ENCODE assay signal across 1 cellular context in the genomic region with DNA sequence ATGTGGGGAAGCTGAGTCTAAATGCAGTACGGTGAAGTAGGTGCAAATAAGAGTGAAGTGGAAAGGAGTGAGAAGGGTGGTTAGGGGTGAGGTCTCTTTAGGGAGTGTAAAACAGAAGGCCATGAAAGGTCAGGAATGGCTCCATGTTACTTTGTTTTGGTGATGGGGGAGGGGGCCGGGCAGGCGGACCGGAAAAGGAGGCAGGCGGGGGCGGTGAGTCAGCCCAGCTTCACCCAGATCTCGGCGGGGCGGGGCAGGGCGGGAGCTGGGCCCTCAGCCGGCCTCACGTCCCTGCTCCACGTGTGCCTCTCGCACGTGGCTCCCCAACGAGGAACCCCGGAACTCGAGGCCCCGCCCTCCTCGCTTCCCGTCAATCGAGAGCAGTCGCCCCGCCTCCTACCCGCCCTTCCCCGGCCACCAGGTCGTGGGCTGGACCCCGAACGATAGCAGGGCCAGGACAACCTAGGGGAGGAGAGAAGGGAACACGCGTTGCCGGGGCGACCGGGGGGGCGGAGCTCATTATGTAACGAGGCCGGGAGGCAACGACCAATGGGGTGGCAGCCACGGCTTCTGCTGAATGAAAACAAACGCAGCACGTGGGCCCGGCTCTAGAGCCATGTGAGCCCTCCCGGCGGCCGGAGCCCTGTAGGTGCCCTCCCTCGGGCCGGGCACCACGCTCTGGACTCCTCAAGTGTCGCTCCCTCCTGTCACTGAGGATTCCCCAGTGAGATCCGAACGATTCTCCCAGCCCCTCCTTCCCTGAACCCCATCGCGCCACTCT.
TF ChIP-seq lines count a peak whose summit lies in the region.

No MANE protein-coding gene starts in this region.

TF ChIP-seq in HepG2, 621 proteins besides CTCF, POLR2A, EP300 and RAD21 (continued from another document and continues in another):
- TF ChIP-seq SIN3B (IDR thresholded peaks at IDR 0.05; ENCODE audit: low read length) (no peak; the same call in 1 of the 2 replicates), RCOR2 (CRISPR knock-in tag; IDR thresholded peaks at IDR 0.05) (peak; percentile 75; the same call in 1 of the 2 replicates), NRL (CRISPR knock-in tag; IDR thresholded peaks at IDR 0.05; ENCODE audit: borderline replicate concordance) (peak; percentile 90), NR2F6 (IDR thresholded peaks at IDR 0.05) (peak; percentile 75), NR2F6 (CRISPR knock-in tag; IDR thresholded peaks at IDR 0.05) (peak; percentile 96), SNAPC2 (CRISPR knock-in tag; IDR thresholded peaks at IDR 0.05) (peak; percentile 42), TBL1XR1 (IDR thresholded peaks at IDR 0.05; ENCODE audit: borderline replicate concordance, low read length, partially characterized antibody) (peak; percentile 74), POGZ (CRISPR knock-in tag; IDR thresholded peaks at IDR 0.05) (peak; percentile 83), ZNF333 (CRISPR knock-in tag; IDR thresholded peaks at IDR 0.05; ENCODE audit: borderline replicate concordance) (peak; percentile 91; the same call in 1 of the 2 replicates), JUNB (CRISPR knock-in tag; IDR thresholded peaks at IDR 0.05; ENCODE audit: borderline replicate concordance) (peak; percentile 67; the same call in 1 of the 2 replicates), SATB2 (CRISPR knock-in tag; IDR thresholded peaks at IDR 0.05) (peak; percentile 83), HOXA3 (CRISPR knock-in tag; IDR thresholded peaks at IDR 0.05) (peak; percentile 96), SMAD3 (CRISPR knock-in tag; IDR thresholded peaks at IDR 0.05) (peak; percentile 93; the same call in 1 of the 2 replicates), ZNF572 (CRISPR knock-in tag; IDR thresholded peaks at IDR 0.05) (0 out of 2 replicates have a peak, but pooled peaks have one; percentile 16), ZKSCAN8 (CRISPR knock-in tag; IDR thresholded peaks at IDR 0.05; ENCODE audit: borderline replicate concordance) (peak; percentile 98), NR2C2 (CRISPR knock-in tag; IDR thresholded peaks at IDR 0.05; ENCODE audit: borderline replicate concordance) (peak; percentile 77), ZNF776 (CRISPR knock-in tag; IDR thresholded peaks at IDR 0.05) (peak; percentile 84; the same call in 1 of the 2 replicates), ZSCAN31 (CRISPR knock-in tag; IDR thresholded peaks at IDR 0.05; ENCODE audit: low read depth) (peak; percentile 98)
- TF ChIP-seq, protein P1, sequence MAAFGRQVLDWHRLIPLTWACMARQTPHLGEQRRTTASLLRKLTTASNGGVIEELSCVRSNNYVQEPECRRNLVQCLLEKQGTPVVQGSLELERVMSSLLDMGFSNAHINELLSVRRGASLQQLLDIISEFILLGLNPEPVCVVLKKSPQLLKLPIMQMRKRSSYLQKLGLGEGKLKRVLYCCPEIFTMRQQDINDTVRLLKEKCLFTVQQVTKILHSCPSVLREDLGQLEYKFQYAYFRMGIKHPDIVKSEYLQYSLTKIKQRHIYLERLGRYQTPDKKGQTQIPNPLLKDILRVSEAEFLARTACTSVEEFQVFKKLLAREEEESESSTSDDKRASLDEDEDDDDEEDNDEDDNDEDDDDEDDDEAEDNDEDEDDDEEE (CRISPR knock-in tag; IDR thresholded peaks at IDR 0.05): peak; percentile 98
- TF ChIP-seq, protein P2, sequence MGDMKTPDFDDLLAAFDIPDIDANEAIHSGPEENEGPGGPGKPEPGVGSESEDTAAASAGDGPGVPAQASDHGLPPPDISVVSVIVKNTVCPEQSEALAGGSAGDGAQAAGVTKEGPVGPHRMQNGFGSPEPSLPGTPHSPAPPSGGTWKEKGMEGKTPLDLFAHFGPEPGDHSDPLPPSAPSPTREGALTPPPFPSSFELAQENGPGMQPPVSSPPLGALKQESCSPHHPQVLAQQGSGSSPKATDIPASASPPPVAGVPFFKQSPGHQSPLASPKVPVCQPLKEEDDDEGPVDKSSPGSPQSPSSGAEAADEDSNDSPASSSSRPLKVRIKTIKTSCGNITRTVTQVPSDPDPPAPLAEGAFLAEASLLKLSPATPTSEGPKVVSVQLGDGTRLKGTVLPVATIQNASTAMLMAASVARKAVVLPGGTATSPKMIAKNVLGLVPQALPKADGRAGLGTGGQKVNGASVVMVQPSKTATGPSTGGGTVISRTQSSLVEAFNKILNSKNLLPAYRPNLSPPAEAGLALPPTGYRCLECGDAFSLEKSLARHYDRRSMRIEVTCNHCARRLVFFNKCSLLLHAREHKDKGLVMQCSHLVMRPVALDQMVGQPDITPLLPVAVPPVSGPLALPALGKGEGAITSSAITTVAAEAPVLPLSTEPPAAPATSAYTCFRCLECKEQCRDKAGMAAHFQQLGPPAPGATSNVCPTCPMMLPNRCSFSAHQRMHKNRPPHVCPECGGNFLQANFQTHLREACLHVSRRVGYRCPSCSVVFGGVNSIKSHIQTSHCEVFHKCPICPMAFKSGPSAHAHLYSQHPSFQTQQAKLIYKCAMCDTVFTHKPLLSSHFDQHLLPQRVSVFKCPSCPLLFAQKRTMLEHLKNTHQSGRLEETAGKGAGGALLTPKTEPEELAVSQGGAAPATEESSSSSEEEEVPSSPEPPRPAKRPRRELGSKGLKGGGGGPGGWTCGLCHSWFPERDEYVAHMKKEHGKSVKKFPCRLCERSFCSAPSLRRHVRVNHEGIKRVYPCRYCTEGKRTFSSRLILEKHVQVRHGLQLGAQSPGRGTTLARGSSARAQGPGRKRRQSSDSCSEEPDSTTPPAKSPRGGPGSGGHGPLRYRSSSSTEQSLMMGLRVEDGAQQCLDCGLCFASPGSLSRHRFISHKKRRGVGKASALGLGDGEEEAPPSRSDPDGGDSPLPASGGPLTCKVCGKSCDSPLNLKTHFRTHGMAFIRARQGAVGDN (CRISPR knock-in tag; IDR thresholded peaks at IDR 0.05): peak; percentile 95
- TF ChIP-seq, protein P3, sequence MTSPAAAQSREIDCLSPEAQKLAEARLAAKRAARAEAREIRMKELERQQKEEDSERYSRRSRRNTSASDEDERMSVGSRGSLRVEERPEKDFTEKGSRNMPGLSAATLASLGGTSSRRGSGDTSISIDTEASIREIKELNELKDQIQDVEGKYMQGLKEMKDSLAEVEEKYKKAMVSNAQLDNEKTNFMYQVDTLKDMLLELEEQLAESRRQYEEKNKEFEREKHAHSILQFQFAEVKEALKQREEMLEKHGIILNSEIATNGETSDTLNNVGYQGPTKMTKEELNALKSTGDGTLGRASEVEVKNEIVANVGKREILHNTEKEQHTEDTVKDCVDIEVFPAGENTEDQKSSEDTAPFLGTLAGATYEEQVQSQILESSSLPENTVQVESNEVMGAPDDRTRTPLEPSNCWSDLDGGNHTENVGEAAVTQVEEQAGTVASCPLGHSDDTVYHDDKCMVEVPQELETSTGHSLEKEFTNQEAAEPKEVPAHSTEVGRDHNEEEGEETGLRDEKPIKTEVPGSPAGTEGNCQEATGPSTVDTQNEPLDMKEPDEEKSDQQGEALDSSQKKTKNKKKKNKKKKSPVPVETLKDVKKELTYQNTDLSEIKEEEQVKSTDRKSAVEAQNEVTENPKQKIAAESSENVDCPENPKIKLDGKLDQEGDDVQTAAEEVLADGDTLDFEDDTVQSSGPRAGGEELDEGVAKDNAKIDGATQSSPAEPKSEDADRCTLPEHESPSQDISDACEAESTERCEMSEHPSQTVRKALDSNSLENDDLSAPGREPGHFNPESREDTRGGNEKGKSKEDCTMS (CRISPR knock-in tag; conservative IDR thresholded peaks at IDR 0.05): no peak
- TF ChIP-seq, protein P4, sequence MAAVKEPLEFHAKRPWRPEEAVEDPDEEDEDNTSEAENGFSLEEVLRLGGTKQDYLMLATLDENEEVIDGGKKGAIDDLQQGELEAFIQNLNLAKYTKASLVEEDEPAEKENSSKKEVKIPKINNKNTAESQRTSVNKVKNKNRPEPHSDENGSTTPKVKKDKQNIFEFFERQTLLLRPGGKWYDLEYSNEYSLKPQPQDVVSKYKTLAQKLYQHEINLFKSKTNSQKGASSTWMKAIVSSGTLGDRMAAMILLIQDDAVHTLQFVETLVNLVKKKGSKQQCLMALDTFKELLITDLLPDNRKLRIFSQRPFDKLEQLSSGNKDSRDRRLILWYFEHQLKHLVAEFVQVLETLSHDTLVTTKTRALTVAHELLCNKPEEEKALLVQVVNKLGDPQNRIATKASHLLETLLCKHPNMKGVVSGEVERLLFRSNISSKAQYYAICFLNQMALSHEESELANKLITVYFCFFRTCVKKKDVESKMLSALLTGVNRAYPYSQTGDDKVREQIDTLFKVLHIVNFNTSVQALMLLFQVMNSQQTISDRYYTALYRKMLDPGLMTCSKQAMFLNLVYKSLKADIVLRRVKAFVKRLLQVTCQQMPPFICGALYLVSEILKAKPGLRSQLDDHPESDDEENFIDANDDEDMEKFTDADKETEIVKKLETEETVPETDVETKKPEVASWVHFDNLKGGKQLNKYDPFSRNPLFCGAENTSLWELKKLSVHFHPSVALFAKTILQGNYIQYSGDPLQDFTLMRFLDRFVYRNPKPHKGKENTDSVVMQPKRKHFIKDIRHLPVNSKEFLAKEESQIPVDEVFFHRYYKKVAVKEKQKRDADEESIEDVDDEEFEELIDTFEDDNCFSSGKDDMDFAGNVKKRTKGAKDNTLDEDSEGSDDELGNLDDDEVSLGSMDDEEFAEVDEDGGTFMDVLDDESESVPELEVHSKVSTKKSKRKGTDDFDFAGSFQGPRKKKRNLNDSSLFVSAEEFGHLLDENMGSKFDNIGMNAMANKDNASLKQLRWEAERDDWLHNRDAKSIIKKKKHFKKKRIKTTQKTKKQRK (IDR thresholded peaks at IDR 0.05; ENCODE audit: low read length): no peak
- TF ChIP-seq, protein P5, sequence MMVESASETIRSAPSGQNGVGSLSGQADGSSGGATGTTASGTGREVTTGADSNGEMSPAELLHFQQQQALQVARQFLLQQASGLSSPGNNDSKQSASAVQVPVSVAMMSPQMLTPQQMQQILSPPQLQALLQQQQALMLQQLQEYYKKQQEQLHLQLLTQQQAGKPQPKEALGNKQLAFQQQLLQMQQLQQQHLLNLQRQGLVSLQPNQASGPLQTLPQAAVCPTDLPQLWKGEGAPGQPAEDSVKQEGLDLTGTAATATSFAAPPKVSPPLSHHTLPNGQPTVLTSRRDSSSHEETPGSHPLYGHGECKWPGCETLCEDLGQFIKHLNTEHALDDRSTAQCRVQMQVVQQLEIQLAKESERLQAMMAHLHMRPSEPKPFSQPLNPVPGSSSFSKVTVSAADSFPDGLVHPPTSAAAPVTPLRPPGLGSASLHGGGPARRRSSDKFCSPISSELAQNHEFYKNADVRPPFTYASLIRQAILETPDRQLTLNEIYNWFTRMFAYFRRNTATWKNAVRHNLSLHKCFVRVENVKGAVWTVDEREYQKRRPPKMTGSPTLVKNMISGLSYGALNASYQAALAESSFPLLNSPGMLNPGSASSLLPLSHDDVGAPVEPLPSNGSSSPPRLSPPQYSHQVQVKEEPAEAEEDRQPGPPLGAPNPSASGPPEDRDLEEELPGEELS (CRISPR knock-in tag; IDR thresholded peaks at IDR 0.05): peak; percentile 96
- TF ChIP-seq, protein P6, sequence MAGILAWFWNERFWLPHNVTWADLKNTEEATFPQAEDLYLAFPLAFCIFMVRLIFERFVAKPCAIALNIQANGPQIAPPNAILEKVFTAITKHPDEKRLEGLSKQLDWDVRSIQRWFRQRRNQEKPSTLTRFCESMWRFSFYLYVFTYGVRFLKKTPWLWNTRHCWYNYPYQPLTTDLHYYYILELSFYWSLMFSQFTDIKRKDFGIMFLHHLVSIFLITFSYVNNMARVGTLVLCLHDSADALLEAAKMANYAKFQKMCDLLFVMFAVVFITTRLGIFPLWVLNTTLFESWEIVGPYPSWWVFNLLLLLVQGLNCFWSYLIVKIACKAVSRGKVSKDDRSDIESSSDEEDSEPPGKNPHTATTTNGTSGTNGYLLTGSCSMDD (CRISPR knock-in tag; IDR thresholded peaks at IDR 0.05): no peak
- TF ChIP-seq, protein P7, sequence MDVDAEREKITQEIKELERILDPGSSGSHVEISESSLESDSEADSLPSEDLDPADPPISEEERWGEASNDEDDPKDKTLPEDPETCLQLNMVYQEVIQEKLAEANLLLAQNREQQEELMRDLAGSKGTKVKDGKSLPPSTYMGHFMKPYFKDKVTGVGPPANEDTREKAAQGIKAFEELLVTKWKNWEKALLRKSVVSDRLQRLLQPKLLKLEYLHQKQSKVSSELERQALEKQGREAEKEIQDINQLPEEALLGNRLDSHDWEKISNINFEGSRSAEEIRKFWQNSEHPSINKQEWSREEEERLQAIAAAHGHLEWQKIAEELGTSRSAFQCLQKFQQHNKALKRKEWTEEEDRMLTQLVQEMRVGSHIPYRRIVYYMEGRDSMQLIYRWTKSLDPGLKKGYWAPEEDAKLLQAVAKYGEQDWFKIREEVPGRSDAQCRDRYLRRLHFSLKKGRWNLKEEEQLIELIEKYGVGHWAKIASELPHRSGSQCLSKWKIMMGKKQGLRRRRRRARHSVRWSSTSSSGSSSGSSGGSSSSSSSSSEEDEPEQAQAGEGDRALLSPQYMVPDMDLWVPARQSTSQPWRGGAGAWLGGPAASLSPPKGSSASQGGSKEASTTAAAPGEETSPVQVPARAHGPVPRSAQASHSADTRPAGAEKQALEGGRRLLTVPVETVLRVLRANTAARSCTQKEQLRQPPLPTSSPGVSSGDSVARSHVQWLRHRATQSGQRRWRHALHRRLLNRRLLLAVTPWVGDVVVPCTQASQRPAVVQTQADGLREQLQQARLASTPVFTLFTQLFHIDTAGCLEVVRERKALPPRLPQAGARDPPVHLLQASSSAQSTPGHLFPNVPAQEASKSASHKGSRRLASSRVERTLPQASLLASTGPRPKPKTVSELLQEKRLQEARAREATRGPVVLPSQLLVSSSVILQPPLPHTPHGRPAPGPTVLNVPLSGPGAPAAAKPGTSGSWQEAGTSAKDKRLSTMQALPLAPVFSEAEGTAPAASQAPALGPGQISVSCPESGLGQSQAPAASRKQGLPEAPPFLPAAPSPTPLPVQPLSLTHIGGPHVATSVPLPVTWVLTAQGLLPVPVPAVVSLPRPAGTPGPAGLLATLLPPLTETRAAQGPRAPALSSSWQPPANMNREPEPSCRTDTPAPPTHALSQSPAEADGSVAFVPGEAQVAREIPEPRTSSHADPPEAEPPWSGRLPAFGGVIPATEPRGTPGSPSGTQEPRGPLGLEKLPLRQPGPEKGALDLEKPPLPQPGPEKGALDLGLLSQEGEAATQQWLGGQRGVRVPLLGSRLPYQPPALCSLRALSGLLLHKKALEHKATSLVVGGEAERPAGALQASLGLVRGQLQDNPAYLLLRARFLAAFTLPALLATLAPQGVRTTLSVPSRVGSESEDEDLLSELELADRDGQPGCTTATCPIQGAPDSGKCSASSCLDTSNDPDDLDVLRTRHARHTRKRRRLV (CRISPR knock-in tag; IDR thresholded peaks at IDR 0.05): peak; percentile 83
